20 cellular contexts compared by ENCODE assay signal in genomic region chr2:25073025-25073424, GRCh38.
"Had no signal": no experiment of that assay in that cellular context is flagged by ENCODE, and none has a peak within 500 bp of the region (broad histone marks: within the 10 kb centered on the region; RNA-seq: fewer than 3 reads in every experiment).

No MANE protein-coding gene starts in this region.

- H3K4me1 Mint-ChIP-seq: activated naive CD8-positive, alpha-beta T cell treated with anti-CD3 and anti-CD28 coated beads, Interleukin-2, amount 50 U/mL, for 24 hours; stimulated activated naive CD8-positive, alpha-beta T cell treated with anti-CD3 and anti-CD28 coated beads, Interleukin-15, amount 100 ng/mL, for 72 hours had no signal

- H3K4me3 Mint-ChIP-seq: activated CD4-positive, alpha-beta memory T cell treated with anti-CD3 and anti-CD28 coated beads for 36 hours; activated naive CD8-positive, alpha-beta T cell treated with anti-CD3 and anti-CD28 coated beads, Interleukin-2, amount 50 U/mL, for 24 hours; nephron progenitor cell; stimulated activated naive CD8-positive, alpha-beta T cell treated with anti-CD3 and anti-CD28 coated beads, Interleukin-15, amount 100 ng/mL, for 72 hours had no signal

- H3K4me3 ChIP-seq: heart right ventricle, mucosa of descending colon, pancreas, psoas muscle, tibial nerve, vagina had no signal

- H3K27ac Mint-ChIP-seq: activated CD4-positive, alpha-beta memory T cell treated with anti-CD3 and anti-CD28 coated beads for 36 hours; activated naive CD8-positive, alpha-beta T cell treated with anti-CD3 and anti-CD28 coated beads, Interleukin-2, amount 50 U/mL, for 24 hours had no signal

- H3K36me3 ChIP-seq: heart right ventricle, pancreas, tibial nerve, vagina had no signal

- H3K27me3 ChIP-seq: heart right ventricle, pancreas, tibial nerve, vagina had no signal

- H3K27ac ChIP-seq: epithelial cell of prostate, heart right ventricle, pancreas, psoas muscle, tibial nerve, vagina had no signal

- H3K4me1 ChIP-seq: pancreas had no signal

- H3K36me3 Mint-ChIP-seq: activated CD4-positive, alpha-beta memory T cell treated with anti-CD3 and anti-CD28 coated beads for 36 hours had no signal

- DNase-seq: activated CD4-positive, alpha-beta memory T cell treated with anti-CD3 and anti-CD28 coated beads for 36 hours; activated CD4-positive, alpha-beta T cell treated with anti-CD3 and anti-CD28 coated beads for 4 hours; activated CD4-positive, CD25-positive, alpha-beta regulatory T cell; activated gamma-delta T cell; activated naive CD4-positive, alpha-beta T cell treated with anti-CD3 and anti-CD28 coated beads, Interleukin-2, amount 50 U/mL, for 16 hours; activated naive CD8-positive, alpha-beta T cell treated with anti-CD3 and anti-CD28 coated beads, Interleukin-2, amount 50 U/mL, for 24 hours; heart right ventricle; islet precursor cell; left cardiac atrium; mesendoderm; mucosa of descending colon; nephron progenitor cell; pancreas; psoas muscle; right cardiac atrium; stimulated activated CD4-positive, alpha-beta T cell treated with anti-CD3 and anti-CD28 coated beads, Interleukin-4, amount 100 ng/mL, for 4 hours; stimulated activated naive CD8-positive, alpha-beta T cell treated with anti-CD3 and anti-CD28 coated beads, Interleukin-15, amount 100 ng/mL, for 72 hours had no signal

- ATAC-seq: activated naive CD8-positive, alpha-beta T cell treated with anti-CD3 and anti-CD28 coated beads, Interleukin-2, amount 50 U/mL, for 24 hours; heart right ventricle; left cardiac atrium; mucosa of descending colon; pancreas; psoas muscle; right cardiac atrium; stimulated activated naive CD8-positive, alpha-beta T cell treated with anti-CD3 and anti-CD28 coated beads, Interleukin-15, amount 100 ng/mL, for 72 hours had no signal

- H3K9me3 ChIP-seq: heart right ventricle, mucosa of descending colon, pancreas, psoas muscle, tibial nerve, vagina had no signal

- H3K9me3 Mint-ChIP-seq: activated CD4-positive, alpha-beta memory T cell treated with anti-CD3 and anti-CD28 coated beads for 36 hours; activated naive CD8-positive, alpha-beta T cell treated with anti-CD3 and anti-CD28 coated beads, Interleukin-2, amount 50 U/mL, for 24 hours; stimulated activated naive CD8-positive, alpha-beta T cell treated with anti-CD3 and anti-CD28 coated beads, Interleukin-15, amount 100 ng/mL, for 72 hours had no signal
